ENCODE assay signal across 18 cellular contexts in genomic region chr4:101101072-101101471, GRCh38.
"Had no signal": no experiment of that assay in that cellular context is flagged by ENCODE, and none has a peak within 500 bp of the region (broad histone marks: within the 10 kb centered on the region; RNA-seq: fewer than 3 reads in every experiment).

No MANE protein-coding gene starts in this region.

- H3K27ac ChIP-seq: adrenal gland, gastroesophageal sphincter, heart left ventricle, lower lobe of right lung, neutrophil, parathyroid adenoma, upper lobe of right lung, WERI-Rb-1 had no signal

- H3K4me3 ChIP-seq: adrenal gland, gastroesophageal sphincter, heart left ventricle, lower lobe of right lung, upper lobe of right lung had no signal

- FAIRE-seq: bronchial epithelial cell had no signal

- H3K9me3 ChIP-seq: adrenal gland, gastroesophageal sphincter, heart left ventricle, lower lobe of right lung, neutrophil, upper lobe of right lung had no signal

- H3K9ac ChIP-seq: parathyroid adenoma had no signal

- H3K79me2 ChIP-seq: parathyroid adenoma had no signal

- H3K36me3 ChIP-seq: adrenal gland, gastroesophageal sphincter, lower lobe of right lung, upper lobe of right lung, WERI-Rb-1 had no signal

- H2AFZ ChIP-seq: parathyroid adenoma had no signal

- DNase-seq: activated CD4-positive, alpha-beta T cell treated with anti-CD3 and anti-CD28 coated beads for 1 hour; activated gamma-delta T cell; adrenal gland; cerebellar nuclear complex; cortex of kidney; heart left ventricle; lower lobe of right lung; stimulated activated CD4-positive, alpha-beta T cell treated with anti-CD3 and anti-CD28 coated beads, Interleukin-4, amount 100 ng/mL, for 4 hours; upper lobe of right lung; WERI-Rb-1 had no signal

- ATAC-seq: esophagus mucosa; gastroesophageal sphincter; heart left ventricle; lower lobe of right lung; natural killer cell treated with Interleukin-12 subunit alpha and Interleukin-12 subunit beta and Interleukin-15 and Interleukin-18, amount 100 ng/mL, for 72 hours; sciatic nerve; stimulated activated memory B cell treated with anti-CD40 and anti-IgM and Interleukin-4, amounts not matched to agents 10 μg/mL and 1 μg/mL and 100 μg/mL, for 72 hours; upper lobe of right lung had no signal

- H3K27me3 ChIP-seq: adrenal gland, gastroesophageal sphincter, heart left ventricle, neutrophil, upper lobe of right lung had no signal
